ENCODE assay signal across 1 cellular context in the genomic region with DNA sequence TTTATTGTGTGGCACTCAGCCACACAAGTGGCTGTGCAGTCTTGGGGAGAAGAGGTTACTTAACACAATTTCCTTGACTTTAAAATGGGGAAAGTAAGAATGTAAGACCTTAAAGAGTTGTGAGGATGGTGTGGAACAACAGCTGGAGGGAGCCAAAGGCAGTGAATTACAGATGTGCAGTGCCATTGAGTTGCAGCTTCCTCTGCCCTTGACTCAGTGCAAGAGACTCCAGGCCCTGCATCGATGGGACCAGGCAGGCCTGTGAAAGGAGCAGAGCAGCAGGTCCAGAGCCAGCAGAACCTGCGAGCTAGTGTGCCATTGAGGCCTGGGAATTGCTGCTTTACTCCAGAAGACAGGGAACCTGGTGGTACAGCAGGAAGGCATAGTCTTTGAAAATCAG.
TF ChIP-seq lines count a peak whose summit lies in the region.

No MANE protein-coding gene starts in this region.

TF ChIP-seq in K562, 482 proteins besides CTCF, POLR2A, EP300 and RAD21:
- TF ChIP-seq HDGF (IDR thresholded peaks at IDR 0.05): no peak
- no peak for TF ChIP-seq NRF1 (conservative IDR thresholded peaks at IDR 0.05 in 1 of 2, IDR thresholded peaks at IDR 0.05 in 1 of 2)
- TF ChIP-seq GATA2 (CRISPR knock-in tag; IDR thresholded peaks at IDR 0.05): no peak
- no peak for TF ChIP-seq ILK (tag; IDR thresholded peaks at IDR 0.05; ENCODE audit: borderline replicate concordance, low read depth)
- TF ChIP-seq STAG1 (CRISPR knock-in tag; IDR thresholded peaks at IDR 0.05; ENCODE audit: borderline replicate concordance): no peak
- no peak for TF ChIP-seq NR4A1 (CRISPR knock-in tag; IDR thresholded peaks at IDR 0.05)
- no peak for TF ChIP-seq NR4A1 (tag; IDR thresholded peaks at IDR 0.05)
- TF ChIP-seq SAFB (IDR thresholded peaks at IDR 0.05; ENCODE audit: borderline replicate concordance, low read depth, low read length): no peak
- TF ChIP-seq LARP7 (IDR thresholded peaks at IDR 0.05): no peak
- no peak for TF ChIP-seq GABPA (tag; conservative IDR thresholded peaks at IDR 0.05; ENCODE audit: low read depth)
- no peak for TF ChIP-seq KLF16 (IDR thresholded peaks at IDR 0.05)
- TF ChIP-seq, protein P1, sequence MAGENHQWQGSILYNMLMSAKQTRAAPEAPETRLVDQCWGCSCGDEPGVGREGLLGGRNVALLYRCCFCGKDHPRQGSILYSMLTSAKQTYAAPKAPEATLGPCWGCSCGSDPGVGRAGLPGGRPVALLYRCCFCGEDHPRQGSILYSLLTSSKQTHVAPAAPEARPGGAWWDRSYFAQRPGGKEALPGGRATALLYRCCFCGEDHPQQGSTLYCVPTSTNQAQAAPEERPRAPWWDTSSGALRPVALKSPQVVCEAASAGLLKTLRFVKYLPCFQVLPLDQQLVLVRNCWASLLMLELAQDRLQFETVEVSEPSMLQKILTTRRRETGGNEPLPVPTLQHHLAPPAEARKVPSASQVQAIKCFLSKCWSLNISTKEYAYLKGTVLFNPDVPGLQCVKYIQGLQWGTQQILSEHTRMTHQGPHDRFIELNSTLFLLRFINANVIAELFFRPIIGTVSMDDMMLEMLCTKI (IDR thresholded peaks at IDR 0.05; ENCODE audit: partially characterized antibody): no peak
